13 cellular contexts compared by ENCODE assay signal in genomic region chr17:4232168-4232813, GRCh38. TPM values are rescaled to one million over a fixed set of nuclear protein-coding genes. Genes with fewer than 3 reads are reported as not detected.
A peak's percentile ranks its signal among the peaks of the same experiment; 100 is the strongest.
DNase-seq lines count a peak whose midpoint lies in the region; ATAC-seq and TF ChIP-seq lines count a peak whose summit lies in the region.
"Had no signal": no experiment of that assay in that cellular context is flagged by ENCODE, and none has a peak within 500 bp of the region (broad histone marks: within the 10 kb centered on the region; RNA-seq: fewer than 3 reads in every experiment).

No MANE protein-coding gene starts in this region.

- H3K4me3 Mint-ChIP-seq in activated naive CD8-positive, alpha-beta T cell: no peak overlapping the region
- no peak overlapping the region for H3K4me3 Mint-ChIP-seq in activated naive CD8-positive, alpha-beta T cell treated with anti-CD3 and anti-CD28 coated beads, Interleukin-2, amount 50 U/mL, for 24 hours
- H3K4me3 Mint-ChIP-seq: activated CD8-positive, alpha-beta memory T cell treated with anti-CD3 and anti-CD28 coated beads, Interleukin-2, amount 10 ng/mL, durations not matched to agents 7 days and 5 days had no signal

- H3K36me3 Mint-ChIP-seq in activated naive CD8-positive, alpha-beta T cell: peaks cover 16% of the 10 kb centered on the region
- peaks cover 33% of the 10 kb centered on the region for H3K36me3 Mint-ChIP-seq in activated naive CD8-positive, alpha-beta T cell treated with anti-CD3 and anti-CD28 coated beads, Interleukin-2, amount 50 U/mL, for 24 hours (ENCODE audit: low read depth)

- intact Hi-C loops in esophagus squamous epithelium (cut with DNase I) (no loop called here), PC-3 (cut with micrococcal nuclease) (no loop called here)

- H3K4me3 ChIP-seq in SK-N-MC: no peak overlapping the region
- no peak overlapping the region for H3K4me3 ChIP-seq in esophagus squamous epithelium
- H3K4me3 ChIP-seq in PC-3 (ENCODE audit: low read length): no peak overlapping the region
- H3K4me3 ChIP-seq: Peyer's patch had no signal

- TF ChIP-seq CTCF in esophagus squamous epithelium (IDR thresholded peaks at IDR 0.05) (no peak), PC-3 (conservative IDR thresholded peaks at IDR 0.05; ENCODE audit: low read depth, low read length) (no peak), omental fat pad (IDR thresholded peaks at IDR 0.05) (no peak)

- no peak for ATAC-seq in activated naive CD8-positive, alpha-beta T cell treated with anti-CD3 and anti-CD28 coated beads, Interleukin-2, amount 50 U/mL, for 24 hours
- ATAC-seq in PC-3: no peak
- no peak for ATAC-seq in omental fat pad (ENCODE audit: low FRiP score)
- no peak for ATAC-seq in HG03280 (IDR thresholded peaks at IDR 0.05; ENCODE audit: unreplicated experiment)
- ATAC-seq: activated CD8-positive, alpha-beta memory T cell treated with anti-CD3 and anti-CD28 coated beads, Interleukin-2, amount 10 ng/mL, durations not matched to agents 7 days and 5 days; sciatic nerve had no signal

- H4K20me1 ChIP-seq in PC-3 (ENCODE audit: low read length): no peaks in the 10 kb centered on the region

- H3K27ac ChIP-seq in SK-N-MC: peak overlapping the region; percentile 60
- H3K27ac ChIP-seq in esophagus squamous epithelium: peak overlapping the region in 3 of 4 donors; percentile 24 to 87 (median 78)
- no peak overlapping the region for H3K27ac ChIP-seq in PC-3 (ENCODE audit: low read length)

- no peak overlapping the region for H2AFZ ChIP-seq in PC-3 (ENCODE audit: low read length)

- H3K4me1 ChIP-seq in esophagus squamous epithelium (peaks cover 16 to 50% (median 16%) of the 10 kb centered on the region in 3 donors), PC-3 (ENCODE audit: insufficient read depth, low read length) (peaks cover 14% of the 10 kb centered on the region)

- CTCF ChIA-PET in PC-3 (lab: Charles Lee): no interaction called here

- H3K4me1 Mint-ChIP-seq in activated naive CD8-positive, alpha-beta T cell (ENCODE audit: low read depth): peaks cover 18% of the 10 kb centered on the region
- peaks cover 17% of the 10 kb centered on the region for H3K4me1 Mint-ChIP-seq in activated naive CD8-positive, alpha-beta T cell treated with anti-CD3 and anti-CD28 coated beads, Interleukin-2, amount 50 U/mL, for 24 hours

- WGBS in esophagus squamous epithelium, 2 donors: 43 to 51% methylated on average over 4 of the region's 4 CpGs

- no peaks in the 10 kb centered on the region for H3K27me3 Mint-ChIP-seq in activated naive CD8-positive, alpha-beta T cell
- H3K27me3 Mint-ChIP-seq in activated naive CD8-positive, alpha-beta T cell treated with anti-CD3 and anti-CD28 coated beads, Interleukin-2, amount 50 U/mL, for 24 hours: no peaks in the 10 kb centered on the region
- H3K27me3 Mint-ChIP-seq: activated CD8-positive, alpha-beta memory T cell treated with anti-CD3 and anti-CD28 coated beads, Interleukin-2, amount 10 ng/mL, durations not matched to agents 7 days and 5 days had no signal

- H3F3A ChIP-seq in PC-3 (ENCODE audit: low read length, unreplicated experiment): no peaks in the 10 kb centered on the region

- H3K9me3 ChIP-seq in SK-N-MC (ENCODE audit: low read depth, low read length) (no peaks in the 10 kb centered on the region), esophagus squamous epithelium (no peaks in the 10 kb centered on the region), PC-3 (ENCODE audit: low read length) (no peaks in the 10 kb centered on the region)
- H3K9me3 ChIP-seq: Peyer's patch had no signal

- TF ChIP-seq POLR2A in esophagus squamous epithelium (IDR thresholded peaks at IDR 0.05): no peak

- no peaks in the 10 kb centered on the region for H3K27me3 ChIP-seq in esophagus squamous epithelium
- H3K27me3 ChIP-seq in PC-3 (ENCODE audit: low read length): no peaks in the 10 kb centered on the region
- H3K27me3 ChIP-seq: Peyer's patch had no signal

- H3K79me2 ChIP-seq in PC-3 (ENCODE audit: low read length): no peaks in the 10 kb centered on the region

- no peak for DNase-seq in activated naive CD8-positive, alpha-beta T cell treated with anti-CD3 and anti-CD28 coated beads, Interleukin-2, amount 50 U/mL, for 24 hours
- DNase-seq in SK-N-MC (ENCODE audit: low read depth, low spot score): no peak
- DNase-seq in esophagus squamous epithelium (lab: John Stamatoyannopoulos, UW): no peak
- peak; percentile 63 for DNase-seq in stromal cell of bone marrow (ENCODE audit: low read depth)
- DNase-seq in PC-3: no peak
- no peak for DNase-seq in omental fat pad (ENCODE audit: low spot score)
- DNase-seq: activated CD8-positive, alpha-beta memory T cell treated with anti-CD3 and anti-CD28 coated beads, Interleukin-2, amount 10 ng/mL, durations not matched to agents 7 days and 5 days; hippocampal formation; Kasumi-1; Peyer's patch had no signal

- H3K4me2 ChIP-seq in PC-3 (ENCODE audit: low read length): no peak overlapping the region

- peaks cover 63% of the 10 kb centered on the region for H3K36me3 ChIP-seq in SK-N-MC (ENCODE audit: insufficient read depth, low read length)
- H3K36me3 ChIP-seq in esophagus squamous epithelium: peaks cover 0 to 55% (median 8%) of the 10 kb centered on the region in 3 donors
- peaks cover 6% of the 10 kb centered on the region for H3K36me3 ChIP-seq in PC-3 (ENCODE audit: low read depth, low read length)

- POLR2A ChIA-PET in PC-3 (lab: Charles Lee; ENCODE audit: unreplicated experiment): no interaction called here

- no peaks in the 10 kb centered on the region for H3K9me2 ChIP-seq in PC-3 (replicated peaks; ENCODE audit: low read length)

- BruUV-seq in PC-3 (replicated peaks; lab: Mats Ljungman, UMichigan): no TSS peak

- no peak overlapping the region for H3K9ac ChIP-seq in SK-N-MC (ENCODE audit: insufficient read length)
- no peak overlapping the region for H3K9ac ChIP-seq in PC-3 (ENCODE audit: low read length)

- H3K27ac Mint-ChIP-seq in activated naive CD8-positive, alpha-beta T cell: peak overlapping the region; percentile 43
- no peak overlapping the region for H3K27ac Mint-ChIP-seq in activated naive CD8-positive, alpha-beta T cell treated with anti-CD3 and anti-CD28 coated beads, Interleukin-2, amount 50 U/mL, for 24 hours
- H3K27ac Mint-ChIP-seq: activated CD8-positive, alpha-beta memory T cell treated with anti-CD3 and anti-CD28 coated beads, Interleukin-2, amount 10 ng/mL, durations not matched to agents 7 days and 5 days had no signal

- H3K9me3 Mint-ChIP-seq in activated naive CD8-positive, alpha-beta T cell (ENCODE audit: low read depth): no peaks in the 10 kb centered on the region
- H3K9me3 Mint-ChIP-seq in activated naive CD8-positive, alpha-beta T cell treated with anti-CD3 and anti-CD28 coated beads, Interleukin-2, amount 50 U/mL, for 24 hours: no peaks in the 10 kb centered on the region

RNA-seq across cellular contexts. Expression of gene ANKFY1, which starts 31.5 kb away (rescaled TPM):
- total RNA-seq in esophagus squamous epithelium (10 to 100 TPM; 21.0 to 34.7 (median 26.4) TPM), PC-3 (2014; rRNA removed) (18.5 and 29.4 TPM in 2 replicates), omental fat pad (10 to 100 TPM; 34.2 to 59.0 (median 40.6) TPM)
